1 cellular context compared by ENCODE assay signal in genomic region chr10:128059915-128060314, GRCh38.
TF ChIP-seq lines count a peak whose summit lies in the region.

No MANE protein-coding gene starts in this region.

TF ChIP-seq in HepG2, 621 proteins besides CTCF, POLR2A, EP300 and RAD21 (continued from another document):
- no peak for TF ChIP-seq DZIP1 (CRISPR knock-in tag; IDR thresholded peaks at IDR 0.05)
- peak; percentile 57; the same call in 1 of the 2 replicates for TF ChIP-seq FOXP1 (IDR thresholded peaks at IDR 0.05)
- no peak for TF ChIP-seq FOXP1 (CRISPR knock-in tag; IDR thresholded peaks at IDR 0.05)
- no peak for TF ChIP-seq PRPF4 (IDR thresholded peaks at IDR 0.05; ENCODE audit: low read depth, low read length, poor library complexity, severe bottlenecking)
- 0 out of 2 replicates have a peak, but pooled peaks have one; percentile 68 for TF ChIP-seq ZNF207 (IDR thresholded peaks at IDR 0.05; ENCODE audit: borderline replicate concordance)
- no peak for TF ChIP-seq HNF1B (CRISPR knock-in tag; IDR thresholded peaks at IDR 0.05)
- 0 out of 2 replicates have a peak, but pooled peaks have one; percentile 9 for TF ChIP-seq PLRG1 (conservative IDR thresholded peaks at IDR 0.05)
- 0 out of 2 replicates have a peak, but pooled peaks have one; percentile 12 for TF ChIP-seq ZBTB40 (IDR thresholded peaks at IDR 0.05)
- TF ChIP-seq ZBTB40 (CRISPR knock-in tag; IDR thresholded peaks at IDR 0.05), result no peak
- peak; percentile 25; the same call in 1 of the 2 replicates for TF ChIP-seq RAD51 (IDR thresholded peaks at IDR 0.05; ENCODE audit: borderline replicate concordance)
- TF ChIP-seq CREB1 (IDR thresholded peaks at IDR 0.05), result 0 out of 2 replicates have a peak, but pooled peaks have one; percentile 2
- TF ChIP-seq CREB1 (CRISPR knock-in tag; IDR thresholded peaks at IDR 0.05), result no peak
- 0 out of 2 replicates have a peak, but pooled peaks have one; percentile 48 for TF ChIP-seq NBN (conservative IDR thresholded peaks at IDR 0.05)
- TF ChIP-seq ZNF737 (CRISPR knock-in tag; IDR thresholded peaks at IDR 0.05; ENCODE audit: borderline replicate concordance), result no peak
- TF ChIP-seq ATF3 (CRISPR knock-in tag; IDR thresholded peaks at IDR 0.05), result no peak
- TF ChIP-seq TRIM22 (IDR thresholded peaks at IDR 0.05), result peak; percentile 93; the same call in 1 of the 2 replicates
- peak; percentile 81; the same call in 1 of the 2 replicates for TF ChIP-seq ZNF646 (CRISPR knock-in tag; IDR thresholded peaks at IDR 0.05)
- no peak for TF ChIP-seq CAMTA2 (CRISPR knock-in tag; IDR thresholded peaks at IDR 0.05; ENCODE audit: borderline replicate concordance)
- TF ChIP-seq FOXK1 (CRISPR knock-in tag; IDR thresholded peaks at IDR 0.05; ENCODE audit: borderline replicate concordance, low read depth), result no peak
- TF ChIP-seq RELA (CRISPR knock-in tag; IDR thresholded peaks at IDR 0.05), result no peak
- no peak for TF ChIP-seq ZBTB42 (CRISPR knock-in tag; IDR thresholded peaks at IDR 0.05)
- no peak for TF ChIP-seq HIVEP1 (CRISPR knock-in tag; IDR thresholded peaks at IDR 0.05)
- TF ChIP-seq TSC22D2 (CRISPR knock-in tag; IDR thresholded peaks at IDR 0.05; ENCODE audit: borderline replicate concordance), result no peak
- 0 out of 2 replicates have a peak, but pooled peaks have one; percentile 24 for TF ChIP-seq FOXA1 (IDR thresholded peaks at IDR 0.05)
- TF ChIP-seq FOXA1 (CRISPR knock-in tag; IDR thresholded peaks at IDR 0.05), result no peak
- no peak for TF ChIP-seq SKI (IDR thresholded peaks at IDR 0.05; ENCODE audit: partially characterized antibody)
- no peak for TF ChIP-seq ELF1 (CRISPR knock-in tag; IDR thresholded peaks at IDR 0.05)
